In the genomic region with DNA sequence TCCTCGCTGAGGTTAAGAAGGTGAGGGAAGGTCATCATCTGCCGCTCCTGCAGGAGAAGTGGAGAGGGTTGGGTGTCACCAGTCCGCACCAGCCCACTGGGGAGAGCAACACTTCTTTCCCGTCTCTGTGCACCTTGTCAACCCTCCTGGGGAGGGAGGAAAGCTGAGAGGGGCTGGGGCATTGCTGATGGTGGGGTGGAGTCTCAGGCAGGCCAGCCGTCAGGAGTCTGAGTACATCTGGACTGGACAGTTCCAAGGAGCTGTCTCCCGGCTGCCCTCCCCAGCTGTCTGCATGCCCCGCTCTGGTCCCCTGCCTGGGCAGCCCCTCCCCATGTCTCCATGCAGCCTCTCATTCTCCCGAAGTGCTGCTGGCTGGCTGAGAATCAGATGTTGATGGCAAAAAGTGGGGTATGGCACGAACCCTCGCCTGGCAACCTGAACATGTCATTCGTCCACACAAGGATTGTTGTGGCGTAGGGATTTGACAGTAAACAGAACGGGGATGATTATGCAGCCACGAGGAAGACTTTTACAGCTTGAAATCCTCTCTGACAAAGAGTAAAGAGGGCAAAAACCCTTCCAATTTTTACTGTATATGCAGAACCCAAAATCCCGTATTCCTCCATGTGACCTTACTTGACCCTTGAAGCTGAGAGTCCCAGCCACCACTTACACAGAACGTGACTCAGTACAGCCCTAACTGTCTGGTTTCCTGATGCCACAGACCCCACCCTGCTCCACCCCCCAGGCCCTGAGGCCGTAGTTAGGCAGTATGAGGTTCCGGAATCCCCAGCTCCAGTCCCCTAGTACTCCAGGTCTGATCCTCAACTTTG, we compare ENCODE assay signal across 14 cellular contexts.
A peak's percentile ranks its signal among the peaks of the same experiment; 100 is the strongest.
DNase-seq lines count a peak whose midpoint lies in the region; TF ChIP-seq lines count a peak whose summit lies in the region.
"Had no signal": no experiment of that assay in that cellular context is flagged by ENCODE, and none has a peak within 500 bp of the region (broad histone marks: within the 10 kb centered on the region; RNA-seq: fewer than 3 reads in every experiment).

No MANE protein-coding gene starts in this region.

- H3K27ac ChIP-seq in WERI-Rb-1: peak overlapping the region; percentile 58
- H3K27ac ChIP-seq in MM.1S (ENCODE audit: low read length): no peak overlapping the region
- no peak overlapping the region for H3K27ac ChIP-seq in Peyer's patch
- H3K27ac ChIP-seq: tibial nerve had no signal

- no peaks in the 10 kb centered on the region for H3K27me3 Mint-ChIP-seq in activated CD4-positive, alpha-beta T cell treated with anti-CD3 and anti-CD28 coated beads, Interleukin-2, amount 10 ng/mL, durations not matched to agents 24 days and 14 days

- H3K9me3 ChIP-seq in WERI-Rb-1 (ENCODE audit: severe bottlenecking) (no peaks in the 10 kb centered on the region), MM.1S (replicated peaks; ENCODE audit: insufficient read depth, low read length) (no peaks in the 10 kb centered on the region), Peyer's patch (no peaks in the 10 kb centered on the region)
- H3K9me3 ChIP-seq: gastrocnemius medialis, tibial nerve had no signal

- no peaks in the 10 kb centered on the region for H4K20me1 ChIP-seq in MM.1S (ENCODE audit: insufficient read depth, low read length)

- H2AFZ ChIP-seq in MM.1S (ENCODE audit: low read length): no peak overlapping the region

- no peaks in the 10 kb centered on the region for H3K79me2 ChIP-seq in MM.1S (ENCODE audit: low read length)

- no peaks in the 10 kb centered on the region for H3K27me3 ChIP-seq in WERI-Rb-1 (ENCODE audit: insufficient read depth, low read depth, severe bottlenecking)
- H3K27me3 ChIP-seq in MM.1S (replicated peaks; ENCODE audit: insufficient read depth, low read length): no peaks in the 10 kb centered on the region
- no peaks in the 10 kb centered on the region for H3K27me3 ChIP-seq in Peyer's patch

- no peaks in the 10 kb centered on the region for H3K9me3 Mint-ChIP-seq in activated CD4-positive, alpha-beta T cell treated with anti-CD3 and anti-CD28 coated beads, Interleukin-2, amount 10 ng/mL, durations not matched to agents 24 days and 14 days

- TF ChIP-seq CTCF in WERI-Rb-1 (IDR thresholded peaks at IDR 0.05; ENCODE audit: low read depth, low read length) (no peak), MM.1S (IDR thresholded peaks at IDR 0.05; ENCODE audit: low read length) (no peak), Peyer's patch (IDR thresholded peaks at IDR 0.05) (no peak)

- no peak overlapping the region for H3K27ac Mint-ChIP-seq in activated CD4-positive, alpha-beta T cell treated with anti-CD3 and anti-CD28 coated beads, Interleukin-2, amount 10 ng/mL, durations not matched to agents 24 days and 14 days

- no peaks in the 10 kb centered on the region for H3K36me3 ChIP-seq in WERI-Rb-1
- H3K36me3 ChIP-seq in MM.1S (replicated peaks; ENCODE audit: insufficient read depth, low read length): no peaks in the 10 kb centered on the region
- H3K36me3 ChIP-seq in Peyer's patch: no peaks in the 10 kb centered on the region
- H3K36me3 ChIP-seq: gastrocnemius medialis, tibial nerve had no signal

- intact Hi-C loops in activated CD4-positive, alpha-beta T cell treated with anti-CD3 and anti-CD28 coated beads, Interleukin-2, amount 10 ng/mL, durations not matched to agents 24 days and 14 days (cut with micrococcal nuclease): no loop called here

- no peaks in the 10 kb centered on the region for H3K9me2 ChIP-seq in MM.1S (replicated peaks; ENCODE audit: insufficient read depth, low read length)

- H3K4me3 ChIP-seq in WERI-Rb-1 (ENCODE audit: low read depth, low read length) (peak overlapping the region; percentile 27), MM.1S (ENCODE audit: low read length) (no peak overlapping the region), Peyer's patch (no peak overlapping the region)
- H3K4me3 ChIP-seq: gastrocnemius medialis, tibial nerve had no signal

- no peak for TF ChIP-seq POLR2A in Peyer's patch (IDR thresholded peaks at IDR 0.05)

- H3K4me3 Mint-ChIP-seq in activated CD4-positive, alpha-beta T cell treated with anti-CD3 and anti-CD28 coated beads, Interleukin-2, amount 10 ng/mL, durations not matched to agents 24 days and 14 days: no peak overlapping the region

- no peaks in the 10 kb centered on the region for H3K4me1 Mint-ChIP-seq in activated CD4-positive, alpha-beta T cell treated with anti-CD3 and anti-CD28 coated beads, Interleukin-2, amount 10 ng/mL, durations not matched to agents 24 days and 14 days

- DNase-seq in AG20443 (ENCODE audit: low spot score) (peak; percentile 80), HK-2 (ENCODE audit: unreplicated experiment) (peak; percentile 38), WERI-Rb-1 (peak; percentile 93), kidney tubule cell (ENCODE audit: low spot score) (peak; percentile 12), NCI-H446 treated with DMSO at 0.1 percent for 48 hours (lab: John Stamatoyannopoulos, UW) (no peak), MM.1S (no peak), Peyer's patch (no peak)
- DNase-seq in activated CD4-positive, alpha-beta T cell treated with anti-CD3 and anti-CD28 coated beads, Interleukin-2, amount 10 ng/mL, durations not matched to agents 24 days and 14 days: no peak
- DNase-seq: activated CD4-positive, alpha-beta T cell treated with anti-CD3 and anti-CD28 coated beads, Interleukin-2, amount 50 U/mL, for 48 hours; aorta; gastrocnemius medialis; KG1; stimulated activated CD4-positive, alpha-beta T cell treated with anti-CD3 and anti-CD28 coated beads, Interleukin-1b, Interleukin-23, amount 100 ng/mL, for 48 hours had no signal

- H3K4me1 ChIP-seq in MM.1S (ENCODE audit: low read length) (no peaks in the 10 kb centered on the region), Peyer's patch (peaks cover 0 to 14% (median 0%) of the 10 kb centered on the region in 4 donors)

- H3K4me2 ChIP-seq in MM.1S (ENCODE audit: low read depth, low read length): no peak overlapping the region

- H3K36me3 Mint-ChIP-seq in activated CD4-positive, alpha-beta T cell treated with anti-CD3 and anti-CD28 coated beads, Interleukin-2, amount 10 ng/mL, durations not matched to agents 24 days and 14 days (ENCODE audit: low read depth): no peaks in the 10 kb centered on the region

- H3F3A ChIP-seq in MM.1S (ENCODE audit: insufficient read depth, low read length): no peaks in the 10 kb centered on the region

- no peak overlapping the region for H3K9ac ChIP-seq in MM.1S (ENCODE audit: low read length)

Comparison
In these comparisons a context has a peak if more than half of its experiments do, and no peak if none do; other contexts are left out.
1. DNase-seq: peak in AG20443 (single experiment), HK-2 (single experiment), WERI-Rb-1 (single experiment) and kidney tubule cell (single experiment); none in NCI-H446 treated with DMSO at 0.1 percent for 48 hours (single experiment), MM.1S (single experiment), activated CD4-positive, alpha-beta T cell treated with anti-CD3 and anti-CD28 coated beads, Interleukin-2, amount 10 ng/mL, durations not matched to agents 24 days and 14 days (single experiment) and Peyer's patch (0 of 3).